28 cellular contexts compared by ENCODE assay signal in the genomic region with DNA sequence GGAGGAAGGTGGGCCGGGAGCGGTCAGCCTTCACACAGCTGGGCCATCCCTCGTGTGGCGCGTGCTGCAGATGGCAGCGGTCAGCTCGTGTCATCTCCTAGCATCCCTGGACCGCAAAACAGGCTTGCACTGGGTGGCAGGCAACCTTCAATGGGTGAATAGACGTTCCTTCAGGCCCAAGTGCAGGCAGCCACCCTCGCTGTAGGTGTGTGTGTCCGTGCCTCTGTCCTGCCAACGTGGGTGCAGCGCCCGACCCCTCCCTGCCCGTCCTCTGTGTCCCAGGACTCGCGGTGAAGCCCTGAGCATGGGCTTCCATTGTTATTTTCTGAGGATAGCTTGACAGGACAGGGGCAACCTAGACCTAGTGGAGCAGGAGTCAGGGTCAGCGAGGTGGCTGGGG.
"Had no signal": no experiment of that assay in that cellular context is flagged by ENCODE, and none has a peak within 500 bp of the region (broad histone marks: within the 10 kb centered on the region; RNA-seq: fewer than 3 reads in every experiment).

No MANE protein-coding gene starts in this region.

- H3K36me3 ChIP-seq: neural progenitor cell, neutrophil, pancreas, prostate gland, spleen, stomach, thoracic aorta, thyroid gland, tibial nerve, upper lobe of right lung, uterus had no signal

- H3K4me1 ChIP-seq: neural progenitor cell, prostate gland, uterus had no signal

- H3K4me3 ChIP-seq: neural progenitor cell, pancreas, prostate gland, skin epidermis, smooth muscle cell, spleen, stomach, thoracic aorta, thyroid gland, tibial nerve, upper lobe of right lung, uterus had no signal

- H3K36me3 Mint-ChIP-seq: naive B cell; naive thymus-derived CD8-positive, alpha-beta T cell; natural killer cell treated with Interleukin-12 subunit alpha and Interleukin-12 subunit beta and Interleukin-15 and Interleukin-18, amount 100 ng/mL, for 72 hours; neural progenitor cell; stimulated activated naive B cell treated with anti-CD40 and anti-IgM and Interleukin-4, amounts not matched to agents 10 μg/mL and 1 μg/mL and 100 μg/mL, for 72 hours; type B pancreatic cell had no signal

- H3K4me3 Mint-ChIP-seq: naive B cell; naive thymus-derived CD8-positive, alpha-beta T cell; natural killer cell treated with Interleukin-12 subunit alpha and Interleukin-12 subunit beta and Interleukin-15 and Interleukin-18, amount 100 ng/mL, for 72 hours; stimulated activated naive B cell treated with anti-CD40 and anti-IgM and Interleukin-4, amounts not matched to agents 10 μg/mL and 1 μg/mL and 100 μg/mL, for 72 hours; stimulated activated naive CD8-positive, alpha-beta T cell treated with anti-CD3 and anti-CD28 coated beads, Interleukin-15, Interleukin-2, amounts not matched to agents 100 ng/mL and 50 ng/mL, for 24 hours; type B pancreatic cell had no signal

- H3K27ac Mint-ChIP-seq: natural killer cell treated with Interleukin-12 subunit alpha and Interleukin-12 subunit beta and Interleukin-15 and Interleukin-18, amount 100 ng/mL, for 72 hours; neural progenitor cell; stimulated activated naive B cell treated with anti-CD40 and anti-IgM and Interleukin-4, amounts not matched to agents 10 μg/mL and 1 μg/mL and 100 μg/mL, for 72 hours; stimulated activated naive CD8-positive, alpha-beta T cell treated with anti-CD3 and anti-CD28 coated beads, Interleukin-15, Interleukin-2, amounts not matched to agents 100 ng/mL and 50 ng/mL, for 24 hours had no signal

- ATAC-seq: naive thymus-derived CD8-positive, alpha-beta T cell; pancreas; right cardiac atrium; sciatic nerve; stimulated activated naive B cell treated with anti-CD40 and anti-IgM and Interleukin-4, amounts not matched to agents 10 μg/mL and 1 μg/mL and 100 μg/mL, for 72 hours; upper lobe of right lung had no signal

- H3K27me3 ChIP-seq: neural progenitor cell, neutrophil, pancreas, spleen, stomach, thyroid gland, tibial nerve, upper lobe of right lung, uterus had no signal

- H3K9me3 Mint-ChIP-seq: naive B cell; naive thymus-derived CD8-positive, alpha-beta T cell; natural killer cell treated with Interleukin-12 subunit alpha and Interleukin-12 subunit beta and Interleukin-15 and Interleukin-18, amount 100 ng/mL, for 72 hours; stimulated activated naive B cell treated with anti-CD40 and anti-IgM and Interleukin-4, amounts not matched to agents 10 μg/mL and 1 μg/mL and 100 μg/mL, for 72 hours; stimulated activated naive CD8-positive, alpha-beta T cell treated with anti-CD3 and anti-CD28 coated beads, Interleukin-15, Interleukin-2, amounts not matched to agents 100 ng/mL and 50 ng/mL, for 24 hours; type B pancreatic cell had no signal

- DNase-seq: naive B cell; naive thymus-derived CD8-positive, alpha-beta T cell; nucleus accumbens; pancreas; right cardiac atrium; spleen; stimulated activated CD4-positive, alpha-beta T cell treated with anti-CD3 and anti-CD28 coated beads, Interleukin-12 subunit alpha, Interleukin-12 subunit beta, amount 100 ng/mL, for 4 hours; stimulated activated CD4-positive, alpha-beta T cell treated with anti-CD3 and anti-CD28 coated beads, Interleukin-1b, Interleukin-23, amount 100 ng/mL, for 48 hours; stimulated activated CD4-positive, alpha-beta T cell treated with anti-CD3 and anti-CD28 coated beads, Interleukin-4, amount 100 ng/mL, for 1 hour; stimulated activated CD4-positive, alpha-beta T cell treated with anti-CD3 and anti-CD28 coated beads, Interleukin-4, amount 100 ng/mL, for 4 hours; stimulated activated CD8-positive, alpha-beta memory T cell treated with anti-CD3 and anti-CD28 coated beads, Interleukin-4, amount 100 ng/mL, for 48 hours; stimulated activated naive B cell treated with anti-CD40 and anti-IgM and Interleukin-4, amounts not matched to agents 10 μg/mL and 1 μg/mL and 100 μg/mL, for 72 hours; stimulated activated naive CD4-positive, alpha-beta T cell treated with Interleukin-2 at 50 U/mL for 16 hours; stomach; thyroid gland; upper lobe of right lung; uterus had no signal

- H3K27ac ChIP-seq: neural progenitor cell, neutrophil, pancreas, prostate gland, skin epidermis, stomach, thoracic aorta, upper lobe of right lung, uterus had no signal

- H3K27me3 Mint-ChIP-seq: stimulated activated naive CD8-positive, alpha-beta T cell treated with anti-CD3 and anti-CD28 coated beads, Interleukin-15, Interleukin-2, amounts not matched to agents 100 ng/mL and 50 ng/mL, for 24 hours; type B pancreatic cell had no signal

- H3K9ac ChIP-seq: neural progenitor cell had no signal

- H2AFZ ChIP-seq: neural progenitor cell had no signal

- H3K9me3 ChIP-seq: neutrophil, pancreas, prostate gland, spleen, stomach, thoracic aorta, thyroid gland, tibial nerve, upper lobe of right lung, uterus had no signal

- H3K4me2 ChIP-seq: neural progenitor cell, smooth muscle cell had no signal

- H3K4me1 Mint-ChIP-seq: stimulated activated naive B cell treated with anti-CD40 and anti-IgM and Interleukin-4, amounts not matched to agents 10 μg/mL and 1 μg/mL and 100 μg/mL, for 72 hours had no signal
